ENCODE assay signal across 14 cellular contexts in genomic region chr2:120826260-120826648, GRCh38.
"Had no signal": no experiment of that assay in that cellular context is flagged by ENCODE, and none has a peak within 500 bp of the region (broad histone marks: within the 10 kb centered on the region; RNA-seq: fewer than 3 reads in every experiment).

No MANE protein-coding gene starts in this region.

- H3K36me3 ChIP-seq: suprapubic skin, upper lobe of left lung had no signal

- H3K27me3 Mint-ChIP-seq: activated B cell treated with CpG ODN at 0.5 μM for 24 hours; activated CD4-positive, alpha-beta T cell treated with anti-CD3 and anti-CD28 coated beads, Interleukin-2, amount 10 ng/mL, durations not matched to agents 7 days and 5 days; activated naive CD8-positive, alpha-beta T cell had no signal

- H3K27ac ChIP-seq: parathyroid adenoma, suprapubic skin, upper lobe of left lung had no signal

- H3K9ac ChIP-seq: parathyroid adenoma had no signal

- H3K4me3 ChIP-seq: suprapubic skin, upper lobe of left lung had no signal

- H3K79me2 ChIP-seq: parathyroid adenoma had no signal

- H3K4me3 Mint-ChIP-seq: activated B cell treated with CpG ODN at 0.5 μM for 24 hours; activated CD4-positive, alpha-beta T cell treated with anti-CD3 and anti-CD28 coated beads, Interleukin-2, amount 10 ng/mL, durations not matched to agents 7 days and 5 days; activated naive CD8-positive, alpha-beta T cell; endodermal cell; neural crest cell; T-helper 1 cell treated with Interleukin-12 subunit alpha and Interleukin-12 subunit beta and Interleukin-4 antibody, amounts not matched to agents 30 μg/mL and 1 μg/mL, for 36 hours had no signal

- H3K27me3 ChIP-seq: suprapubic skin, upper lobe of left lung had no signal

- H3K9me3 ChIP-seq: suprapubic skin, upper lobe of left lung had no signal

- H3K4me1 ChIP-seq: parathyroid adenoma had no signal

- DNase-seq: activated B cell treated with CpG ODN at 0.5 μM for 24 hours; activated CD4-positive, alpha-beta T cell treated with anti-CD3 and anti-CD28 coated beads, Interleukin-2, amount 10 ng/mL, durations not matched to agents 7 days and 5 days; activated T-cell treated with anti-CD3 and anti-CD28 coated beads, Interleukin-2, amount 50 U/mL, for 1 hour; cerebellar nuclear complex; erythroblast; stimulated activated CD4-positive, alpha-beta T cell treated with anti-CD3 and anti-CD28 coated beads, Interleukin-2, amount 100 ng/mL, for 48 hours; stimulated activated naive CD4-positive, alpha-beta T cell treated with Interleukin-2 at 50 U/mL for 16 hours had no signal

- H3K36me3 Mint-ChIP-seq: activated naive CD8-positive, alpha-beta T cell had no signal

- H3K27ac Mint-ChIP-seq: activated B cell treated with CpG ODN at 0.5 μM for 24 hours; activated CD4-positive, alpha-beta T cell treated with anti-CD3 and anti-CD28 coated beads, Interleukin-2, amount 10 ng/mL, durations not matched to agents 7 days and 5 days; activated naive CD8-positive, alpha-beta T cell; T-helper 1 cell treated with Interleukin-12 subunit alpha and Interleukin-12 subunit beta and Interleukin-4 antibody, amounts not matched to agents 30 μg/mL and 1 μg/mL, for 36 hours had no signal

- H3K9me3 Mint-ChIP-seq: activated B cell treated with CpG ODN at 0.5 μM for 24 hours; activated CD4-positive, alpha-beta T cell treated with anti-CD3 and anti-CD28 coated beads, Interleukin-2, amount 10 ng/mL, durations not matched to agents 7 days and 5 days; endodermal cell; neural crest cell; T-helper 1 cell treated with Interleukin-12 subunit alpha and Interleukin-12 subunit beta and Interleukin-4 antibody, amounts not matched to agents 30 μg/mL and 1 μg/mL, for 36 hours had no signal

- H2AFZ ChIP-seq: parathyroid adenoma had no signal

- H3K4me1 Mint-ChIP-seq: activated B cell treated with CpG ODN at 0.5 μM for 24 hours; activated CD4-positive, alpha-beta T cell treated with anti-CD3 and anti-CD28 coated beads, Interleukin-2, amount 10 ng/mL, durations not matched to agents 7 days and 5 days had no signal
